11 cellular contexts compared by ENCODE assay signal in genomic region chr2:205754924-205755321, GRCh38.
A peak's percentile ranks its signal among the peaks of the same experiment; 100 is the strongest.
DNase-seq lines count a peak whose midpoint lies in the region; ATAC-seq and TF ChIP-seq lines count a peak whose summit lies in the region.
"Had no signal": no experiment of that assay in that cellular context is flagged by ENCODE, and none has a peak within 500 bp of the region (broad histone marks: within the 10 kb centered on the region; RNA-seq: fewer than 3 reads in every experiment).

No MANE protein-coding gene starts in this region.

- peaks cover 65% of the 10 kb centered on the region for H3K4me1 Mint-ChIP-seq in nephron progenitor cell
- H3K4me1 Mint-ChIP-seq: CD4-positive, CD25-positive, alpha-beta regulatory T cell had no signal

- peak overlapping the region; percentile 14 for H3K4me3 Mint-ChIP-seq in nephron progenitor cell
- H3K4me3 Mint-ChIP-seq: CD4-positive, CD25-positive, alpha-beta regulatory T cell had no signal

- H3K27ac Mint-ChIP-seq in nephron progenitor cell, result peak overlapping the region; percentile 66
- H3K27ac Mint-ChIP-seq: CD4-positive, CD25-positive, alpha-beta regulatory T cell had no signal

- no peaks in the 10 kb centered on the region for H3K9me3 ChIP-seq in WERI-Rb-1 (ENCODE audit: severe bottlenecking)

- no peaks in the 10 kb centered on the region for H3K9me3 Mint-ChIP-seq in nephron progenitor cell

- H3K4me3 ChIP-seq in WERI-Rb-1 (ENCODE audit: low read depth, low read length), result no peak overlapping the region

- no peak overlapping the region for H3K27ac ChIP-seq in WERI-Rb-1

- H3K27me3 ChIP-seq in WERI-Rb-1 (ENCODE audit: insufficient read depth, low read depth, severe bottlenecking), result no peaks in the 10 kb centered on the region

- DNase-seq in AG20443 (ENCODE audit: low spot score) (peak; percentile 83), NCI-H69 (lab: John Stamatoyannopoulos, UW) (peak; percentile 77), nephron progenitor cell (no peak), NCI-H2196 (lab: John Stamatoyannopoulos, UW; ENCODE audit: unreplicated experiment) (no peak), WERI-Rb-1 (no peak)
- DNase-seq: activated naive CD4-positive, alpha-beta T cell; CD4-positive, CD25-positive, alpha-beta regulatory T cell; T-helper 9 cell had no signal

- ATAC-seq in esophagus mucosa (peak; percentile 80), GM19455 (IDR thresholded peaks at IDR 0.05; ENCODE audit: unreplicated experiment) (no peak), GM19023 (IDR thresholded peaks at IDR 0.05; ENCODE audit: unreplicated experiment) (no peak)

- H3K36me3 Mint-ChIP-seq in nephron progenitor cell (ENCODE audit: low read depth), result peaks cover 68% of the 10 kb centered on the region
- H3K36me3 Mint-ChIP-seq: CD4-positive, CD25-positive, alpha-beta regulatory T cell had no signal

- no peak for TF ChIP-seq CTCF in nephron progenitor cell (IDR thresholded peaks at IDR 0.05)
- no peak for TF ChIP-seq CTCF in WERI-Rb-1 (IDR thresholded peaks at IDR 0.05; ENCODE audit: low read depth, low read length)

- peaks cover 5% of the 10 kb centered on the region; the same call in 1 of the 2 replicates for H3K36me3 ChIP-seq in WERI-Rb-1

- peaks cover 15% of the 10 kb centered on the region for H3K27me3 Mint-ChIP-seq in nephron progenitor cell (ENCODE audit: low read depth, poor library complexity)

Comparison
In these comparisons a context has a peak if more than half of its experiments do, and no peak if none do; other contexts are left out.
1. DNase-seq: peak in AG20443 (single experiment) and NCI-H69 (single experiment); none in nephron progenitor cell (single experiment), NCI-H2196 (single experiment) and WERI-Rb-1 (single experiment).